In the genomic region with DNA sequence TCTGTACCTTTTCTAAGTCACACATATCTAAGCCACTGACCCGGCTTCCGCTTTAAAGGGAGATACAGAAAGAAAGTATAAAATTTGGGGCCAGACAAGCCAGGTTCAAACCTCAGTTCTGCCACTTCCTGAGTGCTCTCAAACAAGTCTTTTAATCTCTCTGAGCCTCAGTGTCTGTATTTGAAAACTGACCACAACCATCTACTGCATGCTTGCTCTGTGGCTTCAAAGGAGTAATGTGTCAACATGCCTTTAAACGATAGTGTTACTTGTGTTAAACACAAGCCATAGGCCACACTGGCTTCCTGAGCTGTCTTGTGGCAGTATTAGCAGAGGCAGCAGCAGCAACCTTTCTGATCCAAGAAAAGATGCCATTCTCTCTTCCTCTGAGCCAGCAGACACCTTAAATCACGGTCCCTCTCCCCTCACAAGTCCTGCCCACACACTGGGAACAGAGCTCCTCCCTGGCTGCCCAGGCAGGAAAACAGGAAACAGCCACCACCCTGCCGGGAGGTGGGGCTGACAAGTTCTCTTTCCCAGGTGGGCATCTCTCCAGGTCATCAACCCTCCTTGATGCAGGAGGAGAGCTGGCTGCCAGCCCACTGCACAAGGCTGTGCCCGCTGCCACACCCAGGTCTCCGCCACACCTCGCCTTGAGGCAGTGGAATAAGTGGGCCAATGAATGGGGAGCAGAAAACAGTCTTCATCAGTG, we compare ENCODE assay signal across 2 cellular contexts.
TF ChIP-seq lines count a peak whose summit lies in the region.

No MANE protein-coding gene starts in this region.

TF ChIP-seq in SK-N-SH treated with all-trans-retinoic acid at 6 μM for 48 hours, 23 proteins besides CTCF, POLR2A, EP300 and RAD21 (continued from another document):
- TF ChIP-seq ZNF70 (CRISPR knock-in tag; IDR thresholded peaks at IDR 0.05), result no peak
- TF ChIP-seq PPARA (CRISPR knock-in tag; IDR thresholded peaks at IDR 0.05; ENCODE audit: borderline replicate concordance), result no peak
- TF ChIP-seq ESRRG (CRISPR knock-in tag; IDR thresholded peaks at IDR 0.05), result no peak
- TF ChIP-seq, protein P1, sequence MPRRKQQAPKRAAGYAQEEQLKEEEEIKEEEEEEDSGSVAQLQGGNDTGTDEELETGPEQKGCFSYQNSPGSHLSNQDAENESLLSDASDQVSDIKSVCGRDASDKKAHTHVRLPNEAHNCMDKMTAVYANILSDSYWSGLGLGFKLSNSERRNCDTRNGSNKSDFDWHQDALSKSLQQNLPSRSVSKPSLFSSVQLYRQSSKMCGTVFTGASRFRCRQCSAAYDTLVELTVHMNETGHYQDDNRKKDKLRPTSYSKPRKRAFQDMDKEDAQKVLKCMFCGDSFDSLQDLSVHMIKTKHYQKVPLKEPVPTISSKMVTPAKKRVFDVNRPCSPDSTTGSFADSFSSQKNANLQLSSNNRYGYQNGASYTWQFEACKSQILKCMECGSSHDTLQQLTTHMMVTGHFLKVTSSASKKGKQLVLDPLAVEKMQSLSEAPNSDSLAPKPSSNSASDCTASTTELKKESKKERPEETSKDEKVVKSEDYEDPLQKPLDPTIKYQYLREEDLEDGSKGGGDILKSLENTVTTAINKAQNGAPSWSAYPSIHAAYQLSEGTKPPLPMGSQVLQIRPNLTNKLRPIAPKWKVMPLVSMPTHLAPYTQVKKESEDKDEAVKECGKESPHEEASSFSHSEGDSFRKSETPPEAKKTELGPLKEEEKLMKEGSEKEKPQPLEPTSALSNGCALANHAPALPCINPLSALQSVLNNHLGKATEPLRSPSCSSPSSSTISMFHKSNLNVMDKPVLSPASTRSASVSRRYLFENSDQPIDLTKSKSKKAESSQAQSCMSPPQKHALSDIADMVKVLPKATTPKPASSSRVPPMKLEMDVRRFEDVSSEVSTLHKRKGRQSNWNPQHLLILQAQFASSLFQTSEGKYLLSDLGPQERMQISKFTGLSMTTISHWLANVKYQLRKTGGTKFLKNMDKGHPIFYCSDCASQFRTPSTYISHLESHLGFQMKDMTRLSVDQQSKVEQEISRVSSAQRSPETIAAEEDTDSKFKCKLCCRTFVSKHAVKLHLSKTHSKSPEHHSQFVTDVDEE (CRISPR knock-in tag; IDR thresholded peaks at IDR 0.05), result no peak
- TF ChIP-seq CSDC2 (CRISPR knock-in tag; IDR thresholded peaks at IDR 0.05), result no peak

TF ChIP-seq in endothelial cell of umbilical vein, 7 proteins besides CTCF, POLR2A, EP300 and RAD21 (continued from another document):
- TF ChIP-seq JUN (IDR thresholded peaks at IDR 0.05; ENCODE audit: borderline replicate concordance, insufficient read depth, insufficient read length, low read depth) (no peak), EZH2 (IDR thresholded peaks at IDR 0.05; ENCODE audit: borderline replicate concordance, low read depth, low read length, severe bottlenecking) (no peak), POLR2AphosphoS5 (IDR thresholded peaks at IDR 0.05; ENCODE audit: insufficient read depth, low read depth, low read length) (no peak), GATA2 (IDR thresholded peaks at IDR 0.05; ENCODE audit: insufficient read depth, insufficient read length, low read depth, low read length) (no peak), FOS (IDR thresholded peaks at IDR 0.05; ENCODE audit: borderline replicate concordance, insufficient read depth, low read length) (no peak)
- TF ChIP-seq, protein P2, sequence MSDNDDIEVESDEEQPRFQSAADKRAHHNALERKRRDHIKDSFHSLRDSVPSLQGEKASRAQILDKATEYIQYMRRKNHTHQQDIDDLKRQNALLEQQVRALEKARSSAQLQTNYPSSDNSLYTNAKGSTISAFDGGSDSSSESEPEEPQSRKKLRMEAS (IDR thresholded peaks at IDR 0.05; ENCODE audit: insufficient read depth, insufficient read length), result no peak
